9 cellular contexts compared by ENCODE assay signal in genomic region chrX:2710496-2710895, GRCh38. TPM values are rescaled to one million over a fixed set of nuclear protein-coding genes. Genes with fewer than 3 reads are reported as not detected.
DNase-seq lines count a peak whose midpoint lies in the region; ATAC-seq lines count a peak whose summit lies in the region.
"Had no signal": no experiment of that assay in that cellular context is flagged by ENCODE, and none has a peak within 500 bp of the region (broad histone marks: within the 10 kb centered on the region; RNA-seq: fewer than 3 reads in every experiment).

No MANE protein-coding gene starts in this region.

- 42% methylated on average over 3 of the region's 5 CpGs; no CpG with 5 or more reads in 1 of the 2 experiments for WGBS in mesodermal cell (ENCODE audit: insufficient coverage in 2 of 2), 2 experiments
- WGBS in urinary bladder = 29% methylated on average over 5 of the region's 5 CpGs

- H3K9ac ChIP-seq in adipocyte (ENCODE audit: low read length) = peak overlapping the region; percentile 2

- peaks cover 42% of the 10 kb centered on the region for H3K4me1 ChIP-seq in adipocyte (ENCODE audit: control insufficient read depth, insufficient read depth, low read length)
- peaks cover 50% of the 10 kb centered on the region for H3K4me1 ChIP-seq in mesodermal cell (ENCODE audit: control insufficient read depth, insufficient read depth, low read length, poor library complexity, severe bottlenecking)
- H3K4me1 ChIP-seq in urinary bladder (ENCODE audit: insufficient read depth) = no peaks in the 10 kb centered on the region

- intact Hi-C loops in Right ventricle myocardium superior (cut with DNase I) (no loop called here), left cardiac atrium (cut with DNase I) (loop anchor here in 1 of 2 donors (1.0 kb wide), 1 partner anchor 19 kb away; the partner anchor contains the start of gene CD99)

- ATAC-seq in Right ventricle myocardium superior (ENCODE audit: poor library complexity) (no peak), left cardiac atrium (no peak)

- H3K4me3 ChIP-seq in adipocyte (ENCODE audit: low read length) = peak overlapping the region; percentile 67
- no peak overlapping the region for H3K4me3 ChIP-seq in mesodermal cell (ENCODE audit: extremely low read depth, insufficient read depth, low read length, poor library complexity, severe bottlenecking)
- no peak overlapping the region for H3K4me3 ChIP-seq in urinary bladder (ENCODE audit: low read depth, low read length)

- peak; percentile 6 for DNase-seq in Right ventricle myocardium superior
- DNase-seq in left cardiac atrium = no peak
- DNase-seq in adipocyte (ENCODE audit: low read depth) = no peak
- DNase-seq in epidermal melanocyte (ENCODE audit: insufficient read length, low spot score) = no peak
- no peak for DNase-seq in kidney tubule cell (ENCODE audit: low spot score)
- no peak for DNase-seq in ecto neural progenitor cell (ENCODE audit: low spot score)
- DNase-seq: DMS 273 treated with DMSO at 0.1 percent for 48 hours had no signal

- no peaks in the 10 kb centered on the region for H3K27me3 ChIP-seq in adipocyte (replicated peaks; ENCODE audit: control insufficient read depth, insufficient read depth, low read length)

- H3K27ac ChIP-seq in mesodermal cell (ENCODE audit: low read depth, low read length, severe bottlenecking) (peak overlapping the region; percentile 98), urinary bladder (ENCODE audit: low read depth) (peak overlapping the region; percentile 47)

- H3K36me3 ChIP-seq in adipocyte (ENCODE audit: control insufficient read depth, insufficient read depth, low read length, severe bottlenecking) = peaks cover 39% of the 10 kb centered on the region
- peaks cover 48% of the 10 kb centered on the region for H3K36me3 ChIP-seq in mesodermal cell (ENCODE audit: control insufficient read depth, insufficient read depth, low read length)
- no peaks in the 10 kb centered on the region for H3K36me3 ChIP-seq in urinary bladder (ENCODE audit: insufficient read depth)

- no peaks in the 10 kb centered on the region for H3K9me3 ChIP-seq in adipocyte (ENCODE audit: control insufficient read depth, low read length)
- no peaks in the 10 kb centered on the region for H3K9me3 ChIP-seq in mesodermal cell (ENCODE audit: control insufficient read depth, low read length)

RNA-seq across cellular contexts. Expression of gene CD99, which starts 19.4 kb away (rescaled TPM):
- total RNA-seq in Right ventricle myocardium superior (310 TPM), left cardiac atrium (100 to 1,000 TPM; 242 to 317 TPM), urinary bladder (95.6 TPM)
- 539 TPM for polyA plus RNA-seq in mesodermal cell (2013, experiment 1 of 2)
- polyA plus RNA-seq in mesodermal cell (2013, experiment 2 of 2) = 518 TPM
- polyA plus RNA-seq in urinary bladder = 496 TPM

RNA-seq across cellular contexts. Expression of gene XG, which starts 41.3 kb away (rescaled TPM):
- total RNA-seq in Right ventricle myocardium superior (0.35 TPM), left cardiac atrium (1 to 10 TPM in 1 of 2 donors, under 1 TPM in 1; 0.38 to 1.0 TPM), urinary bladder (0.58 TPM)
- polyA plus RNA-seq in mesodermal cell (2013, experiment 1 of 2) = not detected
- polyA plus RNA-seq in mesodermal cell (2013, experiment 2 of 2) = not detected
- polyA plus RNA-seq in urinary bladder = 2.0 TPM
